28 cellular contexts compared by ENCODE assay signal in genomic region chr9:78289474-78289873, GRCh38.
"Had no signal": no experiment of that assay in that cellular context is flagged by ENCODE, and none has a peak within 500 bp of the region (broad histone marks: within the 10 kb centered on the region; RNA-seq: fewer than 3 reads in every experiment).

No MANE protein-coding gene starts in this region.

- DNase-seq: activated CD4-positive, alpha-beta T cell treated with anti-CD3 and anti-CD28 coated beads for 36 hours; activated CD4-positive, CD25-positive, alpha-beta regulatory T cell; activated CD8-positive, alpha-beta memory T cell treated with anti-CD3 and anti-CD28 coated beads, Interleukin-2, amount 10 ng/mL, durations not matched to agents 7 days and 5 days; activated CD8-positive, alpha-beta T cell treated with anti-CD3 and anti-CD28 coated beads, Interleukin-2, amount 10 ng/mL, durations not matched to agents 7 days and 5 days; activated naive CD4-positive, alpha-beta T cell treated with Interleukin-2 at 50 U/mL for 16 hours; activated naive CD8-positive, alpha-beta T cell treated with anti-CD3 and anti-CD28 coated beads for 36 hours; activated T-cell treated with anti-CD3 and anti-CD28 coated beads, Interleukin-2, amount 50 U/mL, for 72 hours; adrenal gland; aorta; dorsolateral prefrontal cortex; effector memory CD4-positive, alpha-beta T cell; erythroblast; heart left ventricle; left colon; mesendoderm; nucleus accumbens; pancreas; stimulated activated CD4-positive, alpha-beta T cell treated with anti-CD3 and anti-CD28 coated beads, Interleukin-1b, Interleukin-23, amount 100 ng/mL, for 48 hours; stimulated activated naive CD4-positive, alpha-beta T cell treated with Interleukin-2 at 50 U/mL for 16 hours; T-helper 1 cell; testis; transverse colon had no signal

- H3K4me1 ChIP-seq: adrenal gland, gastroesophageal sphincter, heart left ventricle, pancreas, prostate gland, right atrium auricular region, testis, transverse colon had no signal

- ATAC-seq: activated CD4-positive, alpha-beta T cell treated with anti-CD3 and anti-CD28 coated beads for 36 hours; activated CD8-positive, alpha-beta memory T cell treated with anti-CD3 and anti-CD28 coated beads, Interleukin-2, amount 10 ng/mL, durations not matched to agents 7 days and 5 days; activated CD8-positive, alpha-beta T cell treated with anti-CD3 and anti-CD28 coated beads, Interleukin-2, amount 10 ng/mL, durations not matched to agents 7 days and 5 days; activated T-cell treated with anti-CD3 and anti-CD28 coated beads, Interleukin-2, amount 50 U/mL, for 72 hours; gastroesophageal sphincter; heart left ventricle; left colon; pancreas had no signal

- H3K36me3 ChIP-seq: adrenal gland, cardiac muscle cell, gastroesophageal sphincter, heart left ventricle, pancreas, prostate gland, right atrium auricular region, transverse colon had no signal

- H3K4me3 ChIP-seq: adrenal gland, cardiac muscle cell, coronary artery, dorsolateral prefrontal cortex, gastroesophageal sphincter, heart left ventricle, pancreas, prostate gland, right atrium auricular region, smooth muscle cell, testis, transverse colon had no signal

- H3K9me3 ChIP-seq: adrenal gland, gastroesophageal sphincter, heart left ventricle, pancreas, prostate gland, right atrium auricular region, testis, transverse colon had no signal

- H3K27ac ChIP-seq: adrenal gland, cardiac muscle cell, coronary artery, dorsolateral prefrontal cortex, gastroesophageal sphincter, heart left ventricle, pancreas, prostate gland, right atrium auricular region, testis, transverse colon had no signal

- H3K27me3 ChIP-seq: adrenal gland, cardiac muscle cell, dorsolateral prefrontal cortex, heart left ventricle, pancreas, right atrium auricular region, testis, transverse colon had no signal
